ENCODE assay signal across 8 cellular contexts in genomic region chr5:112737472-112738179, GRCh38. TPM values are rescaled to one million over a fixed set of nuclear protein-coding genes. Genes with fewer than 3 reads are reported as not detected.
DNase-seq lines count a peak whose midpoint lies in the region; ATAC-seq and TF ChIP-seq lines count a peak whose summit lies in the region.

APC (plus strand) TSS chr5:112737885; CDS start chr5:112754891, 17,006 bp downstream.

- H3K27ac Mint-ChIP-seq in Caco-2 (ENCODE audit: unreplicated experiment): no peak within 1 kb of the TSS

- H3K27ac ChIP-seq in epithelial cell of prostate: no peak within 1 kb of the TSS

- ATAC-seq in GM21360 (IDR thresholded peaks at IDR 0.05; ENCODE audit: unreplicated experiment): peak; percentile 99

- H3K27me3 Mint-ChIP-seq in Caco-2 (ENCODE audit: insufficient read depth, unreplicated experiment): no peaks in the 10 kb centered on the region

- peak within 1 kb of the TSS; percentile 57 for H3K4me3 ChIP-seq in Caco-2 (ENCODE audit: low read depth, low read length)
- peak within 1 kb of the TSS; percentile 55 for H3K4me3 ChIP-seq in mononuclear cell (ENCODE audit: low read length)

- H3K27me3 ChIP-seq in Caco-2 (replicated peaks; ENCODE audit: control insufficient read depth, insufficient read depth, low read length): no peaks in the 10 kb centered on the region
- H3K27me3 ChIP-seq in mononuclear cell (ENCODE audit: insufficient read depth, low read length): no peaks in the 10 kb centered on the region

- H3K9me3 Mint-ChIP-seq in Caco-2 (ENCODE audit: unreplicated experiment): no peaks in the 10 kb centered on the region

- POLR2A ChIA-PET in Caco-2 (lab: Charles Lee): no interaction called here

- BruUV-seq in Caco-2 (replicated peaks; lab: Mats Ljungman, UMichigan): no TSS peak

- CTCF ChIA-PET in Caco-2 (lab: Charles Lee): no interaction called here

- H3K4me1 ChIP-seq in Caco-2: no peaks in the 10 kb centered on the region
- peaks cover 22% of the 10 kb centered on the region for H3K4me1 ChIP-seq in mononuclear cell (ENCODE audit: insufficient read depth, low read length)

- H3K4me3 Mint-ChIP-seq in Caco-2 (ENCODE audit: unreplicated experiment): peak within 1 kb of the TSS; percentile 76

- no peak for TF ChIP-seq CTCF in Caco-2 (IDR thresholded peaks at IDR 0.05; ENCODE audit: insufficient read depth in 1 of 2, low read depth in 1 of 2, low read length in 1 of 2, severe bottlenecking in 1 of 2, unreplicated experiment in 1 of 2)

- H3K36me3 Mint-ChIP-seq in Caco-2 (ENCODE audit: insufficient read depth, unreplicated experiment): peaks cover 4% of the 10 kb centered on the region

- H3K9me3 ChIP-seq in Caco-2 (no peaks in the 10 kb centered on the region), mononuclear cell (ENCODE audit: low read depth, low read length) (no peaks in the 10 kb centered on the region)

- no peaks in the 10 kb centered on the region for H3K4me1 Mint-ChIP-seq in Caco-2 (ENCODE audit: low read depth, unreplicated experiment)

- DNase-seq in Caco-2 (peak; percentile 71 to 79), HS-5 (ENCODE audit: low read depth) (peak; percentile 67), OCI-M1 (lab: John Stamatoyannopoulos, UW) (peak; percentile 90), activated T-cell treated with anti-CD3 and anti-CD28 coated beads for 24 hours (ENCODE audit: low read depth) (peak; percentile 76), epithelial cell of prostate (ENCODE audit: low read depth, low spot score) (peak; percentile 48)
- peak; percentile 36 to 46 for DNase-seq in stimulated activated CD8-positive, alpha-beta memory T cell treated with anti-CD3 and anti-CD28 coated beads, Interleukin-2, amount 100 ng/mL, for 1 hour (ENCODE audit: low read depth in 2 of 2)

- intact Hi-C loops in Caco-2 (cut with micrococcal nuclease; ENCODE audit: unreplicated experiment): loop anchor here (5.0 kb wide), 1 partner anchor 45 kb away; no protein-coding TSS in a partner anchor

- H3K36me3 ChIP-seq in Caco-2 (ENCODE audit: control insufficient read depth, insufficient read depth, low read length): no peaks in the 10 kb centered on the region

RNA-seq across cellular contexts. Expression of gene APC, which starts in this region (rescaled TPM):
- 27.5 and 28.6 TPM in 2 replicates for total RNA-seq in Caco-2 (2022)
- total RNA-seq in mononuclear cell: 48.3 TPM
